Comparison of ENCODE assay signal across 2 cellular contexts in genomic region chr2:36663851-36664715, GRCh38.
A peak's percentile ranks its signal among the peaks of the same experiment; 100 is the strongest.
TF ChIP-seq lines count a peak whose summit lies in the region.

No MANE protein-coding gene starts in this region.

TF ChIP-seq in GM23338, 12 proteins besides CTCF, POLR2A, EP300 and RAD21 (continued from another document):
- no peak for TF ChIP-seq POLR2AphosphoS5 (IDR thresholded peaks at IDR 0.05; ENCODE audit: low read depth)
- TF ChIP-seq STAT1 (IDR thresholded peaks at IDR 0.05; ENCODE audit: unreplicated experiment), result no peak
- no peak for TF ChIP-seq EZH2 (IDR thresholded peaks at IDR 0.05; ENCODE audit: low read depth, unreplicated experiment)
- TF ChIP-seq REST (IDR thresholded peaks at IDR 0.05; ENCODE audit: unreplicated experiment), result no peak
- TF ChIP-seq EZH2phosphoT487 (IDR thresholded peaks at IDR 0.05; ENCODE audit: unreplicated experiment), result no peak
- TF ChIP-seq ETS1 (IDR thresholded peaks at IDR 0.05), result no peak
- no peak for TF ChIP-seq JUNB (IDR thresholded peaks at IDR 0.05; ENCODE audit: unreplicated experiment)
- TF ChIP-seq CREB1 (CRISPR knock-in tag; IDR thresholded peaks at IDR 0.05; ENCODE audit: low read depth), result no peak
- TF ChIP-seq ZNF462 (CRISPR knock-in tag; IDR thresholded peaks at IDR 0.05), result no peak

TF ChIP-seq in IMR-90, 13 proteins besides CTCF, POLR2A, EP300 and RAD21:
- TF ChIP-seq, protein P1, sequence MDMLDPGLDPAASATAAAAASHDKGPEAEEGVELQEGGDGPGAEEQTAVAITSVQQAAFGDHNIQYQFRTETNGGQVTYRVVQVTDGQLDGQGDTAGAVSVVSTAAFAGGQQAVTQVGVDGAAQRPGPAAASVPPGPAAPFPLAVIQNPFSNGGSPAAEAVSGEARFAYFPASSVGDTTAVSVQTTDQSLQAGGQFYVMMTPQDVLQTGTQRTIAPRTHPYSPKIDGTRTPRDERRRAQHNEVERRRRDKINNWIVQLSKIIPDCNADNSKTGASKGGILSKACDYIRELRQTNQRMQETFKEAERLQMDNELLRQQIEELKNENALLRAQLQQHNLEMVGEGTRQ (IDR thresholded peaks at IDR 0.05; ENCODE audit: low read depth, low read length), result no peak
- TF ChIP-seq FOS (IDR thresholded peaks at IDR 0.05; ENCODE audit: low read depth, low read length), result no peak
- no peak for TF ChIP-seq RCOR1 (IDR thresholded peaks at IDR 0.05; ENCODE audit: insufficient replicate concordance, low read length)
- TF ChIP-seq CHD1 (IDR thresholded peaks at IDR 0.05; ENCODE audit: low read depth, low read length), result no peak
- TF ChIP-seq SMC3 (IDR thresholded peaks at IDR 0.05; ENCODE audit: low read depth, low read length), result peak; percentile 56
